Comparison of ENCODE assay signal across 28 cellular contexts in the genomic region with DNA sequence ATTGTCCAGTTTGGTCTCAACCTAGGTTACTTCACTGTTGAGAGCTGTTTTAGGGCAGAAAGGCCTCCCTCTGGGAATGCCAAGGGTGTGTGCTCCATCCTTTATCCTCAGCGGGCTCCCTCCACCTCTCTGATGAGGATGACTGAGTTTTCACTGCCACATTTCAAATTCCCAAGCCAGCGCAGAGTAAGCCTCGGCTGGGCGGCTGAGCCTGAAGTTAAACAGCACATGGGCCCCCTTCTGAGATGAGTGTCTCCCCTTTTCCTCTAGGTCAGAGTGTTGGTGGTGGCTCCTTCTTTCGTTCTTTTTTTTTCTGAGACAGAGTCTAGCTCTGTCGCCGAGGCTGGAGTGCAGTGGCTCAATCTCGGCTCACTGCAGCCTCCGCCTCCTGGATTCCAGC. TPM values are rescaled to one million over a fixed set of nuclear protein-coding genes. Genes with fewer than 3 reads are reported as not detected.
"Had no signal": no experiment of that assay in that cellular context is flagged by ENCODE, and none has a peak within 500 bp of the region (broad histone marks: within the 10 kb centered on the region; RNA-seq: fewer than 3 reads in every experiment).

No MANE protein-coding gene starts in this region.

- H3K9me3 ChIP-seq: neutrophil, pancreas, psoas muscle, right lobe of liver, sigmoid colon, stomach, thoracic aorta, thyroid gland, tibial nerve, upper lobe of left lung, vagina had no signal

- H3K4me3 ChIP-seq: pancreas, psoas muscle, right lobe of liver, sigmoid colon, stomach, thoracic aorta, thyroid gland, tibial nerve, upper lobe of left lung, vagina had no signal

- ATAC-seq: natural killer cell treated with Interleukin-12 subunit alpha and Interleukin-12 subunit beta and Interleukin-15 and Interleukin-18, amount 100 ng/mL, for 72 hours; pancreas; psoas muscle; right cardiac atrium; right lobe of liver; stimulated activated effector memory CD8-positive, alpha-beta T cell treated with anti-CD3 and anti-CD28 coated beads, Interleukin-12 subunit alpha, Interleukin-12 subunit beta, amount 100 ng/mL, for 72 hours; stimulated activated naive B cell treated with anti-CD40 and anti-IgM and Interleukin-4, amounts not matched to agents 10 μg/mL and 1 μg/mL and 100 μg/mL, for 72 hours had no signal

- FAIRE-seq: pancreas, small intestine, urothelium cell line had no signal

- H3K27ac ChIP-seq: neutrophil, pancreas, psoas muscle, right lobe of liver, sigmoid colon, stomach, thoracic aorta, thyroid gland, tibial nerve, upper lobe of left lung, vagina had no signal

- H3K27me3 ChIP-seq: pancreas, right lobe of liver, sigmoid colon, stomach, thyroid gland, tibial nerve, upper lobe of left lung, vagina had no signal

- H3K36me3 ChIP-seq: neutrophil, pancreas, right lobe of liver, sigmoid colon, stomach, thoracic aorta, thyroid gland, tibial nerve, upper lobe of left lung, vagina had no signal

- H3K4me1 ChIP-seq: pancreas, psoas muscle, upper lobe of left lung had no signal

- DNase-seq: nephron progenitor cell; nucleus accumbens; pancreas; psoas muscle; right cardiac atrium; sigmoid colon; small intestine; stimulated activated CD4-positive, alpha-beta T cell treated with anti-CD3 and anti-CD28 coated beads, Interleukin-15, amount 100 ng/mL, for 24 hours; stimulated activated CD4-positive, alpha-beta T cell treated with anti-CD3 and anti-CD28 coated beads, Interleukin-2, amount 100 ng/mL, for 24 hours; stimulated activated CD4-positive, alpha-beta T cell treated with anti-CD3 and anti-CD28 coated beads, Interleukin-2, amount 100 ng/mL, for 48 hours; stimulated activated CD4-positive, alpha-beta T cell treated with anti-CD3 and anti-CD28 coated beads, Interleukin-4, amount 100 ng/mL, for 24 hours; stimulated activated naive B cell treated with anti-CD40 and anti-IgM and Interleukin-4, amounts not matched to agents 10 μg/mL and 1 μg/mL and 100 μg/mL, for 72 hours; stimulated activated naive CD4-positive, alpha-beta T cell treated with Interleukin-2 at 50 U/mL for 16 hours; stomach; thyroid gland; trophoblast cell; upper lobe of left lung had no signal

RNA-seq across cellular contexts. Expression of a gene that starts 24.7 kb away (rescaled TPM):
- total RNA-seq: osteocyte, skeletal muscle tissue, ureter had no signal
